8 cellular contexts compared by ENCODE assay signal in the genomic region with DNA sequence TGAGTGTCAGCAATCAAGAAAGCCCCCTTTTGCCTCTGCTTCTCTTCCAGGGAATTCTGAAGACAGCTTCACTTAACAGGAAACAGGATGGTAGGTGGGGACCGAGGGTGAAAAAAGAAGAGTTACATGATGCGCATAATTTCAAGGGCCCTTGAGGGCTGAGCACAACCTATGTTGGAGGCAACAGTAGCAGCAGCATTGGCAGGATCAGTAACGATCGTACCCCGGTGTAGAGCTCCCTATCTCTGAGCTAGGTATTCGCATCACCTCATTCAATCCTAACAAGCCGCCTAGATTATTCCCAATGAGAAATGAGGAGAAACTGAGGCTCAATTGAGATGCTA.
DNase-seq lines count a peak whose midpoint lies in the region; ATAC-seq and TF ChIP-seq lines count a peak whose summit lies in the region.

No MANE protein-coding gene starts in this region.

- H3K4me3 Mint-ChIP-seq in T-helper 2 cell treated with Interferon-gamma antibody and Interleukin-4, amounts not matched to agents 5 μg/mL and 100 μg/mL, for 36 hours: peak overlapping the region; percentile 93

- DNase-seq in AG04449 (ENCODE audit: low read depth, low spot score) (no peak), fibroblast of pulmonary artery (ENCODE audit: low read depth) (peak; percentile 9), NOMO-1 (lab: John Stamatoyannopoulos, UW; ENCODE audit: unreplicated experiment in 2 of 2) (no peak)
- DNase-seq in T-helper 2 cell treated with Interferon-gamma antibody and Interleukin-4, amounts not matched to agents 5 μg/mL and 100 μg/mL, for 36 hours (ENCODE audit: low spot score): no peak

- H3K9me3 Mint-ChIP-seq in T-helper 2 cell treated with Interferon-gamma antibody and Interleukin-4, amounts not matched to agents 5 μg/mL and 100 μg/mL, for 36 hours: no peaks in the 10 kb centered on the region

- H3K36me3 Mint-ChIP-seq in T-helper 2 cell treated with Interferon-gamma antibody and Interleukin-4, amounts not matched to agents 5 μg/mL and 100 μg/mL, for 36 hours (ENCODE audit: low read depth): peaks cover 3% of the 10 kb centered on the region

- peaks cover 14 to 15% of the 10 kb centered on the region in 2 experiments for H3K4me1 ChIP-seq in neutrophil (ENCODE audit: control insufficient read depth in 1 of 2, insufficient read depth in 1 of 2, low read depth in 1 of 2, low read length in 1 of 2)

- H3K27ac Mint-ChIP-seq in T-helper 2 cell treated with Interferon-gamma antibody and Interleukin-4, amounts not matched to agents 5 μg/mL and 100 μg/mL, for 36 hours: peak overlapping the region; percentile 88

- peak overlapping the region; percentile 62 for H3K27ac ChIP-seq in neutrophil

- H3K4me1 Mint-ChIP-seq in T-helper 2 cell treated with Interferon-gamma antibody and Interleukin-4, amounts not matched to agents 5 μg/mL and 100 μg/mL, for 36 hours (ENCODE audit: low read depth): peaks cover 22% of the 10 kb centered on the region

- no peak for TF ChIP-seq CTCF in AG04449 (IDR thresholded peaks at IDR 0.05; ENCODE audit: insufficient read depth, low read length, missing control alignments)
- no peak for TF ChIP-seq CTCF in fibroblast of pulmonary artery (IDR thresholded peaks at IDR 0.05; ENCODE audit: low read length, missing control alignments)
- TF ChIP-seq CTCF in neutrophil (IDR thresholded peaks at IDR 0.05): no peak

- H3K27me3 ChIP-seq in neutrophil: no peaks in the 10 kb centered on the region

- no peaks in the 10 kb centered on the region for H3K9me3 ChIP-seq in neutrophil

- POLR2A ChIA-PET in AG04449 (lab: Yijun Ruan, JAX): no interaction called here

- peaks cover 6% of the 10 kb centered on the region for H3K36me3 ChIP-seq in neutrophil

- H3K4me3 ChIP-seq in AG04449 (ENCODE audit: low read depth, low read length): peak overlapping the region; percentile 75
- peak overlapping the region; percentile 81 for H3K4me3 ChIP-seq in fibroblast of pulmonary artery (replicated peaks; ENCODE audit: low read depth, low read length)
- H3K4me3 ChIP-seq in neutrophil (ENCODE audit: low read depth in 1 of 2, low read length in 1 of 2): peak overlapping the region; percentile 69 to 78

- CTCF ChIA-PET in AG04449 (lab: Yijun Ruan, JAX): interaction anchor here (0.6 to 5.0 kb wide), 6 partner anchors 9 to 142 kb away, joined by 3 to 38 read pairs (median 8); a partner anchor contains a TSS

- ATAC-seq in GM18909 (IDR thresholded peaks at IDR 0.05; ENCODE audit: poor library complexity, unreplicated experiment) (peak; percentile 3), GM21786 (IDR thresholded peaks at IDR 0.05; ENCODE audit: unreplicated experiment) (no peak), GM18517 (IDR thresholded peaks at IDR 0.05; ENCODE audit: unreplicated experiment) (no peak)

- H3K27me3 Mint-ChIP-seq in T-helper 2 cell treated with Interferon-gamma antibody and Interleukin-4, amounts not matched to agents 5 μg/mL and 100 μg/mL, for 36 hours (ENCODE audit: low read depth): no peaks in the 10 kb centered on the region
